In the genomic region with DNA sequence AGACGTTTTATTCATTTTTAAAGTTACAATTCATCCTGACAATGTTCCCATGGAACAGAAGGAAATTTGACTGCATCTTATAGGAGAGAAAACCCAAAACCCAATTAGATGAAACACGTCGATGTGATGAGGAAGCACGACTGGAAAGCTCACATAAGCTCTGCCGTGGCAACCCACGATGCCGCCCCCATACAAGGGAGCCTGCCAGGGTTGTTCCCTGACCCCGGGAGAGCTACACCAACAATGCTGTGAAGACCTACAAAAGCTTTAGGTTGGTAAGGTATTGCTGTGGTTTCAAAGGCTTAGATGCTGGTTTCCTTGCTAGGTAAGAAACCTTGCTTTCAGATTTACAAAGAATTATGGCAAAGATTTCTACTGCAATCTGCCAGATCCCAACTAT, we compare ENCODE assay signal across 16 cellular contexts.
A peak's percentile ranks its signal among the peaks of the same experiment; 100 is the strongest.
DNase-seq lines count a peak whose midpoint lies in the region; ATAC-seq and TF ChIP-seq lines count a peak whose summit lies in the region.
"Had no signal": no experiment of that assay in that cellular context is flagged by ENCODE, and none has a peak within 500 bp of the region (broad histone marks: within the 10 kb centered on the region; RNA-seq: fewer than 3 reads in every experiment).

No MANE protein-coding gene starts in this region.

- H3K4me2 ChIP-seq in PC-9 = no peak overlapping the region

- H2AFZ ChIP-seq in PC-9 = 0 out of 2 replicates have a peak overlapping the region, but pooled peaks have one; percentile 15

- H3K4me3 ChIP-seq in PC-9 (no peak overlapping the region), endodermal cell (ENCODE audit: low read length) (no peak overlapping the region), esophagus squamous epithelium (peak overlapping the region in 1 of 4 donors; percentile 31)
- H3K4me3 ChIP-seq: upper lobe of left lung had no signal

- peaks cover 9% of the 10 kb centered on the region for H3K27me3 Mint-ChIP-seq in endodermal cell (ENCODE audit: insufficient read depth)

- no peak overlapping the region for H3K9ac ChIP-seq in endodermal cell (ENCODE audit: extremely low read depth, low read length, poor library complexity, severe bottlenecking)

- BruUV-seq in PC-9 (replicated peaks; lab: Mats Ljungman, UMichigan) = no TSS peak

- DNase-seq in activated CD4-positive, alpha-beta T cell treated with anti-CD3 and anti-CD28 coated beads for 48 hours = peak; percentile 17
- DNase-seq in activated CD4-positive, alpha-beta T cell treated with anti-CD3 and anti-CD28 coated beads, Interleukin-2, amount 50 U/mL, for 4 hours = no peak
- DNase-seq in PC-9 (no peak), endodermal cell (peak; percentile 55), sciatic nerve (ENCODE audit: low spot score) (no peak), esophagus squamous epithelium (lab: John Stamatoyannopoulos, UW) (no peak)
- DNase-seq: 8988T, activated T-cell treated with anti-CD3 and anti-CD28 coated beads for 4 hours, COR-L47, midbrain, NCI-H2029, NCI-H69, upper lobe of left lung had no signal

- no peaks in the 10 kb centered on the region for H3F3A ChIP-seq in PC-9 (ENCODE audit: insufficient read depth, low read depth)

- H3K4me3 Mint-ChIP-seq in endodermal cell = no peak overlapping the region

- POLR2A ChIA-PET in PC-9 (lab: Charles Lee; ENCODE audit: unreplicated experiment) = interaction anchor here (0.6 kb wide), 1 partner anchor 984 kb away, joined by 4 read pairs; no protein-coding TSS in a partner anchor

- H3K9me2 ChIP-seq in PC-9 (ENCODE audit: insufficient read depth) = no peaks in the 10 kb centered on the region

- intact Hi-C loops in PC-9 (cut with micrococcal nuclease; ENCODE audit: unreplicated experiment) (no loop called here), sciatic nerve (cut with DNase I) (no loop called here), esophagus squamous epithelium (cut with DNase I) (no loop called here)

- peak; percentile 44 for ATAC-seq in sciatic nerve
- no peak for ATAC-seq in HG03439 (IDR thresholded peaks at IDR 0.05; ENCODE audit: unreplicated experiment)
- ATAC-seq in HG02938 (IDR thresholded peaks at IDR 0.05; ENCODE audit: unreplicated experiment) = no peak
- ATAC-seq: Panc1 had no signal

- no peaks in the 10 kb centered on the region for H3K36me3 ChIP-seq in PC-9 (ENCODE audit: low read depth)
- no peaks in the 10 kb centered on the region for H3K36me3 ChIP-seq in endodermal cell (ENCODE audit: control insufficient read depth, insufficient read depth, low read length)
- no peaks in the 10 kb centered on the region for H3K36me3 ChIP-seq in esophagus squamous epithelium
- H3K36me3 ChIP-seq: upper lobe of left lung had no signal

- H3K27ac Mint-ChIP-seq in endodermal cell = no peak overlapping the region

- peaks cover 6% of the 10 kb centered on the region for H3K36me3 Mint-ChIP-seq in endodermal cell (ENCODE audit: low read depth)

- TF ChIP-seq POLR2A in esophagus squamous epithelium (IDR thresholded peaks at IDR 0.05) = no peak

- CTCF ChIA-PET in PC-9 (lab: Charles Lee) = no interaction called here

- H4K20me1 ChIP-seq in PC-9 (ENCODE audit: insufficient read depth) = no peaks in the 10 kb centered on the region

- H3K4me1 Mint-ChIP-seq in endodermal cell = peaks cover 26% of the 10 kb centered on the region

- H3K27ac ChIP-seq in PC-9 = no peak overlapping the region
- no peak overlapping the region for H3K27ac ChIP-seq in endodermal cell (ENCODE audit: low read depth, low read length)
- H3K27ac ChIP-seq in esophagus squamous epithelium = no peak overlapping the region
- H3K27ac ChIP-seq: upper lobe of left lung had no signal

- TF ChIP-seq CTCF in PC-9 (conservative IDR thresholded peaks at IDR 0.05) (no peak), endodermal cell (conservative IDR thresholded peaks at IDR 0.05) (no peak), esophagus squamous epithelium (IDR thresholded peaks at IDR 0.05) (no peak)

- H3K9me3 ChIP-seq in PC-9 (ENCODE audit: insufficient read depth, low read depth) = no peaks in the 10 kb centered on the region
- H3K9me3 ChIP-seq in endodermal cell (ENCODE audit: control insufficient read depth, low read length) = peaks cover 5% of the 10 kb centered on the region
- no peaks in the 10 kb centered on the region for H3K9me3 ChIP-seq in esophagus squamous epithelium
- H3K9me3 ChIP-seq: upper lobe of left lung had no signal

- H3K9me3 Mint-ChIP-seq in endodermal cell = peaks cover 4% of the 10 kb centered on the region

- H3K27me3 ChIP-seq in PC-9 (ENCODE audit: insufficient read depth, low read depth) (no peaks in the 10 kb centered on the region), endodermal cell (ENCODE audit: control insufficient read depth, insufficient read depth, low read length, poor library complexity, severe bottlenecking) (peaks cover 22% of the 10 kb centered on the region), esophagus squamous epithelium (no peaks in the 10 kb centered on the region)
- H3K27me3 ChIP-seq: upper lobe of left lung had no signal

- WGBS in endodermal cell (ENCODE audit: insufficient coverage in 1 of 2, insufficient read length in 1 of 2), 2 experiments = 38 to 63% methylated on average over 5 to 7 of the region's 8 CpGs
- 58 to 59% methylated on average over 8 of the region's 8 CpGs for WGBS in esophagus squamous epithelium, 2 donors

- H3K79me2 ChIP-seq in PC-9 (ENCODE audit: low read depth) = no peaks in the 10 kb centered on the region

- H3K4me1 ChIP-seq in PC-9 (replicated peaks; ENCODE audit: insufficient read depth) (no peaks in the 10 kb centered on the region), endodermal cell (ENCODE audit: control insufficient read depth, insufficient read depth, low read length) (peaks cover 9% of the 10 kb centered on the region), esophagus squamous epithelium (no peaks in the 10 kb centered on the region)
- H3K4me1 ChIP-seq: upper lobe of left lung had no signal

Comparison
In these comparisons a context has a peak if more than half of its experiments do, and no peak if none do; other contexts are left out.
1. DNase-seq: peak in activated CD4-positive, alpha-beta T cell treated with anti-CD3 and anti-CD28 coated beads for 48 hours (single experiment) and endodermal cell (single experiment); none in activated CD4-positive, alpha-beta T cell treated with anti-CD3 and anti-CD28 coated beads, Interleukin-2, amount 50 U/mL, for 4 hours (0 of 2), PC-9 (0 of 2), sciatic nerve (single experiment) and esophagus squamous epithelium (single experiment).